In the genomic region with DNA sequence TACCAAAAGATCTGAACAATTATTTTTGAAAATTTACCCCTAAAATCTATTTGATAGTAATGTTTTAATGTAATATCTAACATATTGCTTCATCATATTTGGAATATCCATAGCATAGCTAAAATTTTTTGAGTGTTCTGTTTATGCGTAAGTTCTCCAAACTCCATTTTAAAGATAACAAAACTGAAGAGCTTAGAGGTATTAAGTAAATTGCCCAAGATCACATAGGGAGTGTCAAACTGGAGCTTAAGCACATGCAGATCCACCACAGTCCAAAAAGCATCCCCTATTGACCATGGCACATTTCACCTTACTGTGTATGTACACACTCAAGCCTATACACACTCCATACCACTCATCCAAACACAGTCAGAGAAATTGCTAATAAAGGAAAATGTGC, we compare ENCODE assay signal across 10 cellular contexts.
"Had no signal": no experiment of that assay in that cellular context is flagged by ENCODE, and none has a peak within 500 bp of the region (broad histone marks: within the 10 kb centered on the region; RNA-seq: fewer than 3 reads in every experiment).

No MANE protein-coding gene starts in this region.

- H3K9me3 ChIP-seq: SJSA1 had no signal

- H3K27me3 ChIP-seq: SJSA1 had no signal

- H3K4me3 ChIP-seq: lung, SJSA1 had no signal

- DNase-seq: activated effector memory CD4-positive, alpha-beta T cell treated with anti-CD3 and anti-CD28 coated beads, Interleukin-2, amount 50 U/mL, for 16 hours; activated T-cell treated with anti-CD3 and anti-CD28 coated beads, Interleukin-2, amount 50 U/mL, for 1 hour; foreskin melanocyte; kidney glomerular epithelial cell; occipital lobe; small intestine; SW 1271 had no signal

- H3K27ac ChIP-seq: SJSA1 had no signal

- ATAC-seq: activated naive CD4-positive, alpha-beta T cell treated with anti-CD3 and anti-CD28 coated beads, Interleukin-2, amount 50 U/mL, for 72 hours had no signal

- H3K36me3 ChIP-seq: SJSA1 had no signal
